16 cellular contexts compared by ENCODE assay signal in the genomic region with DNA sequence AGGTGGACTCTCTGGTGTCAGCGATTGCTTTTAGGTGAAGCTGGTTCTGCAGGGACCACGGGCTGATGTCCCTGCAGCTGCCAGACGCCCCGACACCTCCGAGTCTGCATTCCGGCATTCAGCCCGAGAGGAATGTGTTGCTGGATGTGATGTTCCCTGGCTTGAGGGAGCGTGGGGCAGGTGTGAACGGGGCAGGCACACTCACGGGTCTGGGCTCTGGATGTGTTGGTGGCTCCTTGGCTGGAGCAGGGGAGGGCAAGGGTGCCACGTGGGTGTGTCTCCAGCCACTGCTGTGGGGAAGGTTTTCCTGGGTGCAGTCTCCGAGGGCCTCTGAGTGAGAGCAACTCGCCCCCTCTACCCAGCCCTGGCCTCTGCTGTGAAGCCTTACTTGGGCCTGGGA.
DNase-seq lines count a peak whose midpoint lies in the region; ATAC-seq and TF ChIP-seq lines count a peak whose summit lies in the region.
"Had no signal": no experiment of that assay in that cellular context is flagged by ENCODE, and none has a peak within 500 bp of the region (broad histone marks: within the 10 kb centered on the region; RNA-seq: fewer than 3 reads in every experiment).

No MANE protein-coding gene starts in this region.

- ATAC-seq in activated T-helper 17 cell treated with anti-CD3 and anti-CD28 coated beads, Interleukin-2, amount 50 U/mL, for 72 hours (replicated peaks) = no peak
- ATAC-seq in left colon (peak; percentile 70), HG03565 (IDR thresholded peaks at IDR 0.05; ENCODE audit: unreplicated experiment) (no peak)
- ATAC-seq: CD8-positive, alpha-beta T cell had no signal

- H2BK120ac ChIP-seq in trophoblast cell (ENCODE audit: insufficient read depth, low read length, poor library complexity) = no peak overlapping the region

- POLR2A ChIA-PET in activated CD4-positive, alpha-beta memory T cell treated with anti-CD3 and anti-CD28 coated beads, Interleukin-2, amount 10 ng/mL, durations not matched to agents 7 days and 5 days (lab: Charles Lee) = no interaction called here
- POLR2A ChIA-PET in SK-N-SH (lab: Yijun Ruan, JAX) = no interaction called here

- CTCF ChIA-PET in activated CD4-positive, alpha-beta memory T cell treated with anti-CD3 and anti-CD28 coated beads, Interleukin-2, amount 10 ng/mL, durations not matched to agents 7 days and 5 days (lab: Charles Lee) = interaction anchor here (0.7 kb wide), 1 partner anchor 167 kb away, joined by 3 read pairs; no protein-coding TSS in a partner anchor
- CTCF ChIA-PET in SK-N-SH (lab: Yijun Ruan, JAX) = interaction anchor here (1.0 kb wide), 1 partner anchor 218 kb away, joined by 3 read pairs; no protein-coding TSS in a partner anchor

- WGBS in trophoblast cell (ENCODE audit: extremely low coverage, insufficient coverage, insufficient read length) = no CpG with 5 or more reads among the region's 13 CpGs
- WGBS in SK-N-SH (ENCODE audit: low lambda C conversion rate) = 80% methylated on average over 7 of the region's 13 CpGs

- H3K23ac ChIP-seq in trophoblast cell (ENCODE audit: low read length) = no peak overlapping the region

- H3K79me1 ChIP-seq in trophoblast cell (ENCODE audit: low read length) = no peaks in the 10 kb centered on the region

- intact Hi-C loops in left colon (cut with DNase I, micrococcal nuclease) = no loop called here

- H3K9me3 ChIP-seq in trophoblast cell (ENCODE audit: insufficient read depth, low read depth, low read length) (peaks cover 2% of the 10 kb centered on the region), SK-N-SH (no peaks in the 10 kb centered on the region)

- H3F3A ChIP-seq in SK-N-SH (replicated peaks; ENCODE audit: insufficient read depth) = no peaks in the 10 kb centered on the region

- H3K4me2 ChIP-seq in trophoblast cell (ENCODE audit: low read length) = peak overlapping the region; percentile 9
- H3K4me2 ChIP-seq in SK-N-SH = no peak overlapping the region

- no peak overlapping the region for H4K12ac ChIP-seq in trophoblast cell (ENCODE audit: low read depth, low read length)

- TF ChIP-seq RAD21 in SK-N-SH (IDR thresholded peaks at IDR 0.05; ENCODE audit: low read length) = no peak

- H3K9me2 ChIP-seq in SK-N-SH = no peaks in the 10 kb centered on the region

- no peaks in the 10 kb centered on the region for H4K20me1 ChIP-seq in SK-N-SH (ENCODE audit: insufficient read depth)

- H3K9ac ChIP-seq in trophoblast cell (ENCODE audit: low read length) (no peak overlapping the region), SK-N-SH (no peak overlapping the region)

- no peak overlapping the region for H4K8ac ChIP-seq in trophoblast cell (ENCODE audit: low read depth, low read length)

- H4K91ac ChIP-seq in trophoblast cell (ENCODE audit: low read depth, low read length) = no peak overlapping the region

- H3K4me1 Mint-ChIP-seq in activated T-helper 17 cell treated with anti-CD3 and anti-CD28 coated beads, Interleukin-2, amount 50 U/mL, for 72 hours = peaks cover 10% of the 10 kb centered on the region
- H3K4me1 Mint-ChIP-seq in activated CD4-positive, alpha-beta memory T cell treated with anti-CD3 and anti-CD28 coated beads, Interleukin-2, amount 10 ng/mL, durations not matched to agents 7 days and 5 days = peaks cover 15% of the 10 kb centered on the region

- no peak overlapping the region for H2BK12ac ChIP-seq in trophoblast cell (ENCODE audit: low read length)

- DNase-seq in ELF-1 (ENCODE audit: low read depth, low spot score) (peak; percentile 76), left colon (peak in 1 of 2 donors; percentile 28), trophoblast cell (peak in 1 of 2 donors; percentile 14), C1 segment of cervical spinal cord (lab: John Stamatoyannopoulos, UW) (no peak), SK-N-SH (no peak)
- DNase-seq in activated CD4-positive, alpha-beta memory T cell treated with anti-CD3 and anti-CD28 coated beads, Interleukin-2, amount 10 ng/mL, durations not matched to agents 7 days and 5 days = no peak
- DNase-seq: ACHN; CD8-positive, alpha-beta T cell; DND-41; GF-D8; HFFc6; NCI-H1417; NCI-H2029; NCI-H510A treated with DMSO at 0.1 percent for 48 hours had no signal

- H2AFZ ChIP-seq in trophoblast cell (ENCODE audit: insufficient read depth, low read length, poor library complexity) (no peak overlapping the region), SK-N-SH (ENCODE audit: low read depth) (no peak overlapping the region)

- no peaks in the 10 kb centered on the region for H3K79me2 ChIP-seq in trophoblast cell (ENCODE audit: control insufficient read depth, insufficient read depth, low read length, poor library complexity)
- H3K79me2 ChIP-seq in SK-N-SH (ENCODE audit: insufficient read depth) = no peaks in the 10 kb centered on the region

- H3K14ac ChIP-seq in trophoblast cell (ENCODE audit: low read length) = no peak overlapping the region

- no peak overlapping the region for H2BK5ac ChIP-seq in trophoblast cell (ENCODE audit: low read depth, low read length, poor library complexity)

- H2AK5ac ChIP-seq in trophoblast cell (ENCODE audit: low read length) = no peak overlapping the region

- H3K18ac ChIP-seq in trophoblast cell (ENCODE audit: low read length) = no peak overlapping the region

- no peak overlapping the region for H3K4me3 Mint-ChIP-seq in activated T-helper 17 cell treated with anti-CD3 and anti-CD28 coated beads, Interleukin-2, amount 50 U/mL, for 72 hours
- no peak overlapping the region for H3K4me3 Mint-ChIP-seq in activated CD4-positive, alpha-beta memory T cell treated with anti-CD3 and anti-CD28 coated beads, Interleukin-2, amount 10 ng/mL, durations not matched to agents 7 days and 5 days
- H3K4me3 Mint-ChIP-seq: CD8-positive, alpha-beta T cell; HFFc6 had no signal

- H3K36me3 Mint-ChIP-seq in activated T-helper 17 cell treated with anti-CD3 and anti-CD28 coated beads, Interleukin-2, amount 50 U/mL, for 72 hours (ENCODE audit: low read depth) = no peaks in the 10 kb centered on the region
- H3K36me3 Mint-ChIP-seq in activated CD4-positive, alpha-beta memory T cell treated with anti-CD3 and anti-CD28 coated beads, Interleukin-2, amount 10 ng/mL, durations not matched to agents 7 days and 5 days (ENCODE audit: low read depth) = no peaks in the 10 kb centered on the region
- H3K36me3 Mint-ChIP-seq: CD8-positive, alpha-beta T cell had no signal

- no peak overlapping the region for H3K4me3 ChIP-seq in trophoblast cell (ENCODE audit: low read depth, low read length)
- H3K4me3 ChIP-seq in SK-N-SH (ENCODE audit: low read depth in 2 of 2, low read length in 1 of 2) = no peak overlapping the region

- H3K27me3 ChIP-seq in trophoblast cell (ENCODE audit: insufficient read depth, low read length) (no peaks in the 10 kb centered on the region), SK-N-SH (ENCODE audit: insufficient read depth) (no peaks in the 10 kb centered on the region)

- no peaks in the 10 kb centered on the region for H3K27me3 Mint-ChIP-seq in activated T-helper 17 cell treated with anti-CD3 and anti-CD28 coated beads, Interleukin-2, amount 50 U/mL, for 72 hours
- no peaks in the 10 kb centered on the region for H3K27me3 Mint-ChIP-seq in activated CD4-positive, alpha-beta memory T cell treated with anti-CD3 and anti-CD28 coated beads, Interleukin-2, amount 10 ng/mL, durations not matched to agents 7 days and 5 days

- no peaks in the 10 kb centered on the region for H3K36me3 ChIP-seq in trophoblast cell (ENCODE audit: control insufficient read depth in 1 of 2, insufficient read depth in 2 of 2, low read length in 2 of 2)
- H3K36me3 ChIP-seq in SK-N-SH (replicated peaks in 1 of 2; ENCODE audit: control insufficient read depth in 1 of 2, insufficient read depth in 2 of 2, low read length in 1 of 2) = no peaks in the 10 kb centered on the region

- H3K9me3 Mint-ChIP-seq in activated T-helper 17 cell treated with anti-CD3 and anti-CD28 coated beads, Interleukin-2, amount 50 U/mL, for 72 hours = no peaks in the 10 kb centered on the region
- no peaks in the 10 kb centered on the region for H3K9me3 Mint-ChIP-seq in activated CD4-positive, alpha-beta memory T cell treated with anti-CD3 and anti-CD28 coated beads, Interleukin-2, amount 10 ng/mL, durations not matched to agents 7 days and 5 days
- H3K9me3 Mint-ChIP-seq: CD8-positive, alpha-beta T cell; HFFc6 had no signal

- H3K27ac ChIP-seq in trophoblast cell (ENCODE audit: low read depth, low read length) (no peak overlapping the region), SK-N-SH (ENCODE audit: low read depth in 2 of 2, low read length in 1 of 2) (no peak overlapping the region)

- no peak for TF ChIP-seq EP300 in SK-N-SH (IDR thresholded peaks at IDR 0.05; ENCODE audit: borderline replicate concordance in 1 of 2, low read depth in 1 of 2, low read length in 1 of 2)

- no peak overlapping the region for H3K4ac ChIP-seq in trophoblast cell (ENCODE audit: low read depth, low read length)

- peak overlapping the region; percentile 11 for H3K27ac Mint-ChIP-seq in activated T-helper 17 cell treated with anti-CD3 and anti-CD28 coated beads, Interleukin-2, amount 50 U/mL, for 72 hours
- no peak overlapping the region for H3K27ac Mint-ChIP-seq in activated CD4-positive, alpha-beta memory T cell treated with anti-CD3 and anti-CD28 coated beads, Interleukin-2, amount 10 ng/mL, durations not matched to agents 7 days and 5 days
- H3K27ac Mint-ChIP-seq: CD8-positive, alpha-beta T cell; HFFc6 had no signal

- H3K4me1 ChIP-seq in trophoblast cell (ENCODE audit: control insufficient read depth in 1 of 2, insufficient read depth in 2 of 2, low read length in 2 of 2) = peaks cover 5 to 8% of the 10 kb centered on the region in 2 experiments
- no peaks in the 10 kb centered on the region; a peak in 2 of 4 replicates for H3K4me1 ChIP-seq in SK-N-SH (ENCODE audit: control insufficient read depth in 1 of 2, insufficient read depth in 2 of 2, low read depth in 1 of 2, low read length in 1 of 2)

- no peak for TF ChIP-seq CTCF in SK-N-SH (IDR thresholded peaks at IDR 0.05)

TF ChIP-seq in SK-N-SH, 30 proteins besides CTCF, POLR2A, EP300 and RAD21:
- TF ChIP-seq GABPA (IDR thresholded peaks at IDR 0.05; ENCODE audit: low read depth) = no peak
- TF ChIP-seq GATA2 (CRISPR knock-in tag; IDR thresholded peaks at IDR 0.05) = no peak
- TF ChIP-seq RCOR1 (IDR thresholded peaks at IDR 0.05; ENCODE audit: low read length) = no peak
- TF ChIP-seq YY1 (IDR thresholded peaks at IDR 0.05; ENCODE audit: low read depth) = no peak
